8 cellular contexts compared by ENCODE assay signal in the genomic region with DNA sequence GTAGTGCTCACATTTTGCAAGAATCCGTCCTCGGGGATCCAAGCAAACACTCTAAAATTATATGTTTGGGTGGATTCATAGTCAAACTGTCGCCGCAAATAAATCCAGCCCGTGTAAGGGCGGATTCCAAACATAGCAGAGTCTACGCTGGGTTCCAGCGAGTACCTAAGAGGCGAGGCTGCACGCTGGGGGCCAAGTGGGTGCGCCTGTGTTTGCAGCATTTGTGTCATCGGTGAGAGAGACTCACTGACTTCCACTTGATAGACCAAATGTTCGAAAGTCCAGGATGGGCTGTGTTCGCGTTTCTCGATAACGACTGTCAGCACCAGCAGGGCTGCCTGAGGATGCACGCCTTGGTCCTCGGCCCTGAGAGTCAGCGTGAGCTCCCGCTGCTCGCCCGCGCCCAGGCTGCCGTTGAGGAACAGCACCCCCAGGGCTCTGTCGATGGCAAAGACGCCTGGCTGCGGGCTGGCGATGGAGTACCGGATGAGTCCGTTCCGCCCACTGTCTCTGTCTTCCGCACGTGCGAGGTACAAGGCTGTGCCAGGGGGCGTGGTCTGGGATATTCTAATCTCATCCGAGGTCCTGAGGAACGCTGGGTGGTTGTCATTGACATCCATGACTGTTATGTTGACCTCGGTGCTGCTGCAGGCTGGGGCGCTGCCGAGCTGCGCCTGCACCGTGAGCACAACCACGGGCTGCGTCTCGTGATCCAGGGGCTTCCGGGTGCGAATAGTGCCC.
DNase-seq lines count a peak whose midpoint lies in the region; ATAC-seq and TF ChIP-seq lines count a peak whose summit lies in the region.

No MANE protein-coding gene starts in this region.

- H3K4me1 ChIP-seq in ES-I3 (ENCODE audit: insufficient read depth, low read length) (no peaks in the 10 kb centered on the region), H9 (ENCODE audit: insufficient read depth, low read length) (no peaks in the 10 kb centered on the region; the same call in 1 of the 2 replicates), skeletal muscle satellite cell (ENCODE audit: control insufficient read depth, insufficient read depth, low read length) (no peaks in the 10 kb centered on the region)

- WGBS in H9 (ENCODE audit: extremely low coverage, insufficient read length, low lambda C conversion rate) = no CpG with 5 or more reads among the region's 48 CpGs

- no peaks in the 10 kb centered on the region; the same call in 1 of the 2 replicates for H3K27me3 Mint-ChIP-seq in H9 (ENCODE audit: low read depth)
- H3K27me3 Mint-ChIP-seq in activated T-helper 17 cell treated with anti-CD3 and anti-CD28 coated beads, Interleukin-2, amount 50 U/mL, for 72 hours = peaks cover 12% of the 10 kb centered on the region

- H3K4ac ChIP-seq in H9 (ENCODE audit: low read depth, low read length) = no peak overlapping the region

- 0 out of 4 replicates have a peak, but pooled peaks cover 0 to 2% of the 10 kb centered on the region in 2 experiments for H3K4me1 Mint-ChIP-seq in H9
- H3K4me1 Mint-ChIP-seq in activated T-helper 17 cell treated with anti-CD3 and anti-CD28 coated beads, Interleukin-2, amount 50 U/mL, for 72 hours = no peaks in the 10 kb centered on the region

- H2BK12ac ChIP-seq in H9 (ENCODE audit: insufficient read length, low read depth, low read length) = no peak overlapping the region

- H3K9me3 ChIP-seq in ES-I3 (ENCODE audit: control insufficient read depth, insufficient read depth, low read length) (no peaks in the 10 kb centered on the region), H9 (ENCODE audit: control insufficient read depth, low read depth, low read length) (no peaks in the 10 kb centered on the region), skeletal muscle satellite cell (replicated peaks; ENCODE audit: low read length) (no peaks in the 10 kb centered on the region)

- no peaks in the 10 kb centered on the region for H3K79me2 ChIP-seq in H9 (ENCODE audit: insufficient read depth, low read length)

- peak overlapping the region; percentile 49; the same call in 1 of the 2 replicates for H3K9ac ChIP-seq in ES-I3 (ENCODE audit: low read depth, low read length)
- H3K9ac ChIP-seq in H9 (ENCODE audit: extremely low read depth, insufficient read length, low read length) = no peak overlapping the region
- H3K9ac ChIP-seq in skeletal muscle satellite cell (ENCODE audit: low read depth, low read length) = no peak overlapping the region

- peak overlapping the region; percentile 61 for H3K4me3 ChIP-seq in skeletal muscle satellite cell (ENCODE audit: low read length)

- no peak overlapping the region; the same call in 1 of the 2 replicates for H3K14ac ChIP-seq in H9 (ENCODE audit: insufficient read depth, low read length)

- no peak overlapping the region for H2BK120ac ChIP-seq in H9 (ENCODE audit: low read depth, low read length, poor library complexity, severe bottlenecking)

- H3K18ac ChIP-seq in H9 (ENCODE audit: insufficient read length, low read depth, low read length) = no peak overlapping the region

- H4K5ac ChIP-seq in H9 (ENCODE audit: insufficient read length, low read depth, low read length) = no peak overlapping the region

- H4K8ac ChIP-seq in H9 (replicated peaks; ENCODE audit: insufficient read length, low read depth, low read length) = no peak overlapping the region

- no peak overlapping the region for H4K91ac ChIP-seq in H9 (ENCODE audit: insufficient read length, low read depth, low read length)

- H3K27ac ChIP-seq in H9 (ENCODE audit: insufficient read length, low read depth, low read length) = no peak overlapping the region

- no peak overlapping the region for H3K27ac Mint-ChIP-seq in H9
- no peak overlapping the region for H3K27ac Mint-ChIP-seq in activated T-helper 17 cell treated with anti-CD3 and anti-CD28 coated beads, Interleukin-2, amount 50 U/mL, for 72 hours

- no peaks in the 10 kb centered on the region for H3K36me3 Mint-ChIP-seq in H9 (ENCODE audit: insufficient read depth in 1 of 3, low read depth in 3 of 3)
- H3K36me3 Mint-ChIP-seq in activated T-helper 17 cell treated with anti-CD3 and anti-CD28 coated beads, Interleukin-2, amount 50 U/mL, for 72 hours (ENCODE audit: low read depth) = no peaks in the 10 kb centered on the region

- H2BK5ac ChIP-seq in H9 (ENCODE audit: insufficient read length, low read length) = no peak overlapping the region

- intact Hi-C loops in left cardiac atrium (cut with DNase I) = loop anchor here in 1 of 2 donors (10.0 kb wide), 1 partner anchor 172 kb away; no protein-coding TSS in a partner anchor

- H3K36me3 ChIP-seq in ES-I3 (ENCODE audit: insufficient read depth, low read length) (no peaks in the 10 kb centered on the region), skeletal muscle satellite cell (ENCODE audit: insufficient read depth, low read length) (no peaks in the 10 kb centered on the region)

- H2AK5ac ChIP-seq in H9 (ENCODE audit: insufficient read length, low read length) = no peak overlapping the region

- no peak overlapping the region for H3T11ph ChIP-seq in H9 (ENCODE audit: low read length)

- no peaks in the 10 kb centered on the region for H3K9me3 Mint-ChIP-seq in H9
- no peaks in the 10 kb centered on the region for H3K9me3 Mint-ChIP-seq in activated T-helper 17 cell treated with anti-CD3 and anti-CD28 coated beads, Interleukin-2, amount 50 U/mL, for 72 hours

- H3K23me2 ChIP-seq in H9 (ENCODE audit: insufficient read length, low read depth, low read length, poor library complexity, severe bottlenecking) = peaks cover 8% of the 10 kb centered on the region

- no peak overlapping the region for H2BK20ac ChIP-seq in H9 (ENCODE audit: low read depth, low read length, poor library complexity, severe bottlenecking)

- ATAC-seq in activated T-helper 17 cell treated with anti-CD3 and anti-CD28 coated beads, Interleukin-2, amount 50 U/mL, for 72 hours (replicated peaks) = peak; percentile 86
- peak in 1 of 2 donors; percentile 67 for ATAC-seq in left cardiac atrium

- no peaks in the 10 kb centered on the region for H3K27me3 ChIP-seq in H9 (ENCODE audit: insufficient read depth, low read length)
- peaks cover 25% of the 10 kb centered on the region for H3K27me3 ChIP-seq in skeletal muscle satellite cell (ENCODE audit: control insufficient read depth, insufficient read depth, low read length)

- H4K20me1 ChIP-seq in H9 (ENCODE audit: control insufficient read depth, insufficient read depth, insufficient read length) = no peaks in the 10 kb centered on the region

- no peak overlapping the region for H3K23ac ChIP-seq in H9 (ENCODE audit: insufficient read length, low read depth, low read length)

- H2AFZ ChIP-seq in H9 (ENCODE audit: low read length) = no peak overlapping the region

- H3K79me1 ChIP-seq in H9 (ENCODE audit: insufficient read depth, low read depth, low read length, poor library complexity, severe bottlenecking) = no peaks in the 10 kb centered on the region

- H3K4me3 Mint-ChIP-seq in H9 = peak overlapping the region in 1 of 2 experiments; percentile 77; a peak in 3 of 5 replicates
- H3K4me3 Mint-ChIP-seq in activated T-helper 17 cell treated with anti-CD3 and anti-CD28 coated beads, Interleukin-2, amount 50 U/mL, for 72 hours = peak overlapping the region; percentile 70

- H3K56ac ChIP-seq in H9 (ENCODE audit: insufficient read length, low read depth, low read length) = no peak overlapping the region

- TF ChIP-seq CTCF in H9 (conservative IDR thresholded peaks at IDR 0.05) = no peak

- no peak overlapping the region for H2BK15ac ChIP-seq in H9 (ENCODE audit: low read depth, low read length)

- DNase-seq in H9 = peak; percentile 88
- peak; percentile 25 for DNase-seq in NCI-H526 treated with DMSO at 0.1 percent for 48 hours (lab: John Stamatoyannopoulos, UW)
- DNase-seq in left cardiac atrium = peak; percentile 37
- DNase-seq in NCI-H187 treated with DMSO at 0.1 percent for 48 hours (lab: John Stamatoyannopoulos, UW) = no peak
- no peak for DNase-seq in NCI-H2081 treated with DMSO at 0.1 percent for 48 hours (lab: John Stamatoyannopoulos, UW)

- H3K4me2 ChIP-seq in H9 (ENCODE audit: insufficient read depth, insufficient read length, low read length) (peak overlapping the region; percentile 52), skeletal muscle satellite cell (ENCODE audit: low read length) (peak overlapping the region; percentile 65)

Comparison
In these comparisons a context has a peak if more than half of its experiments do, and no peak if none do; other contexts are left out.
1. DNase-seq: peak in H9 (single experiment), NCI-H526 treated with DMSO at 0.1 percent for 48 hours (single experiment) and left cardiac atrium (single experiment); none in NCI-H187 treated with DMSO at 0.1 percent for 48 hours (single experiment) and NCI-H2081 treated with DMSO at 0.1 percent for 48 hours (single experiment).